In genomic region chr6:26604026-26604425, GRCh38 we compare ENCODE assay signal across 19 cellular contexts.
"Had no signal": no experiment of that assay in that cellular context is flagged by ENCODE, and none has a peak within 500 bp of the region (broad histone marks: within the 10 kb centered on the region; RNA-seq: fewer than 3 reads in every experiment).

No MANE protein-coding gene starts in this region.

- H3K36me3 Mint-ChIP-seq: natural killer cell treated with Interleukin-12 subunit alpha and Interleukin-12 subunit beta and Interleukin-15 and Interleukin-18, amount 100 ng/mL, for 72 hours had no signal

- H3K9me3 Mint-ChIP-seq: activated naive CD8-positive, alpha-beta T cell treated with anti-CD3 and anti-CD28 coated beads, Interleukin-2, amount 10 ng/mL, durations not matched to agents 7 days and 5 days; brain; natural killer cell treated with Interleukin-12 subunit alpha and Interleukin-12 subunit beta and Interleukin-15 and Interleukin-18, amount 100 ng/mL, for 72 hours; WTC11 had no signal

- ATAC-seq: foreskin keratinocyte; natural killer cell treated with Interleukin-12 subunit alpha and Interleukin-12 subunit beta and Interleukin-15 and Interleukin-18, amount 100 ng/mL, for 72 hours; sciatic nerve; WTC11 had no signal

- H3K27ac Mint-ChIP-seq: activated naive CD8-positive, alpha-beta T cell treated with anti-CD3 and anti-CD28 coated beads, Interleukin-2, amount 10 ng/mL, durations not matched to agents 7 days and 5 days; brain; WTC11 had no signal

- H2AFZ ChIP-seq: hepatocyte, parathyroid adenoma had no signal

- DNase-seq: activated CD4-positive, alpha-beta T cell treated with anti-CD3 and anti-CD28 coated beads for 48 hours; activated CD8-positive, alpha-beta memory T cell treated with anti-CD3 and anti-CD28 coated beads for 24 hours; activated CD8-positive, alpha-beta memory T cell treated with anti-CD3 and anti-CD28 coated beads, Interleukin-2, amount 50 U/mL, for 48 hours; activated naive CD8-positive, alpha-beta T cell treated with anti-CD3 and anti-CD28 coated beads, Interleukin-2, amount 10 ng/mL, durations not matched to agents 7 days and 5 days; caudate nucleus; dorsolateral prefrontal cortex; foreskin keratinocyte; mesendoderm; stimulated activated CD4-positive, alpha-beta T cell treated with anti-CD3 and anti-CD28 coated beads, Interleukin-4, amount 100 ng/mL, for 1 hour; SW 1271; tibial artery had no signal

- H3K4me3 ChIP-seq: dorsolateral prefrontal cortex, hepatocyte, smooth muscle cell, tibial artery had no signal

- H3K9ac ChIP-seq: parathyroid adenoma had no signal

- H3K79me2 ChIP-seq: hepatocyte, parathyroid adenoma had no signal

- H3K9me3 ChIP-seq: neutrophil, tibial artery had no signal

- H3K4me2 ChIP-seq: hepatocyte, smooth muscle cell had no signal

- H3K27ac ChIP-seq: dorsolateral prefrontal cortex, foreskin keratinocyte, hepatocyte, neutrophil, parathyroid adenoma, tibial artery had no signal

- H3K4me1 ChIP-seq: foreskin keratinocyte, parathyroid adenoma had no signal

- H3K27me3 ChIP-seq: dorsolateral prefrontal cortex, hepatocyte, tibial artery had no signal

- H3K4me1 Mint-ChIP-seq: brain had no signal

- H3K4me3 Mint-ChIP-seq: activated naive CD8-positive, alpha-beta T cell treated with anti-CD3 and anti-CD28 coated beads, Interleukin-2, amount 10 ng/mL, durations not matched to agents 7 days and 5 days; natural killer cell treated with Interleukin-12 subunit alpha and Interleukin-12 subunit beta and Interleukin-15 and Interleukin-18, amount 100 ng/mL, for 72 hours; WTC11 had no signal

- H3K27me3 Mint-ChIP-seq: activated naive CD8-positive, alpha-beta T cell treated with anti-CD3 and anti-CD28 coated beads, Interleukin-2, amount 10 ng/mL, durations not matched to agents 7 days and 5 days; natural killer cell treated with Interleukin-12 subunit alpha and Interleukin-12 subunit beta and Interleukin-15 and Interleukin-18, amount 100 ng/mL, for 72 hours had no signal
